Comparison of ENCODE assay signal across 10 cellular contexts in genomic region chr11:47189100-47189834, GRCh38. TPM values are rescaled to one million over a fixed set of nuclear protein-coding genes. Genes with fewer than 3 reads are reported as not detected.
A peak's percentile ranks its signal among the peaks of the same experiment; 100 is the strongest.
DNase-seq lines count a peak whose midpoint lies in the region; ATAC-seq and TF ChIP-seq lines count a peak whose summit lies in the region.
"Had no signal": no experiment of that assay in that cellular context is flagged by ENCODE, and none has a peak within 500 bp of the region (broad histone marks: within the 10 kb centered on the region; RNA-seq: fewer than 3 reads in every experiment).

No MANE protein-coding gene starts in this region.

- no peak overlapping the region for H2BK5ac ChIP-seq in neuronal stem cell (ENCODE audit: low read length)

- H2BK12ac ChIP-seq in neuronal stem cell (ENCODE audit: low read length), result no peak overlapping the region

- no peak overlapping the region for H3K4me2 ChIP-seq in neuronal stem cell (ENCODE audit: insufficient read depth, low read length, poor library complexity, severe bottlenecking)

- no peak overlapping the region for H3K4ac ChIP-seq in neuronal stem cell (ENCODE audit: low read length)

- H3K9ac ChIP-seq in neuronal stem cell (ENCODE audit: low read depth, low read length, poor library complexity), result no peak overlapping the region

- H3K18ac ChIP-seq in neuronal stem cell (ENCODE audit: low read length), result no peak overlapping the region

- no peaks in the 10 kb centered on the region for H3K79me1 ChIP-seq in neuronal stem cell (ENCODE audit: low read depth, low read length)

- H3K27me3 ChIP-seq in prostate gland (replicated peaks; ENCODE audit: insufficient read depth) (no peaks in the 10 kb centered on the region), neuronal stem cell (ENCODE audit: control insufficient read depth in 3 of 3, insufficient read depth in 3 of 3, low read depth in 1 of 3, low read length in 3 of 3) (peaks cover 5 to 44% (median 39%) of the 10 kb centered on the region in 3 experiments)

- H3K4me1 ChIP-seq in prostate gland (replicated peaks) (peaks cover 7% of the 10 kb centered on the region), neuronal stem cell (ENCODE audit: control insufficient read depth in 2 of 2, insufficient read depth in 1 of 2, low read depth in 1 of 2, low read length in 2 of 2) (peaks cover 9 to 14% of the 10 kb centered on the region in 2 donors)

- no peak overlapping the region for H2AK5ac ChIP-seq in neuronal stem cell (ENCODE audit: low read depth, low read length)

- no peak overlapping the region for H2BK15ac ChIP-seq in neuronal stem cell (ENCODE audit: low read length)

- H4K8ac ChIP-seq in neuronal stem cell (ENCODE audit: low read depth, low read length), result no peak overlapping the region

- no peak overlapping the region for H3K23ac ChIP-seq in neuronal stem cell (ENCODE audit: low read depth, low read length, poor library complexity)

- DNase-seq in ELR (ENCODE audit: low read depth) (peak; percentile 83), RKO (ENCODE audit: low spot score) (peak; percentile 66), fibroblast of mammary gland (ENCODE audit: low read depth) (peak; percentile 84), prostate gland (ENCODE audit: low spot score) (peak; percentile 36), neuronal stem cell (ENCODE audit: low spot score) (no peak), iPS-NIHi7 (ENCODE audit: extremely low spot score) (no peak)
- no peak for DNase-seq in stimulated activated CD4-positive, alpha-beta T cell treated with anti-CD3 and anti-CD28 coated beads, Interleukin-4, amount 100 ng/mL, for 24 hours
- DNase-seq: activated CD8-positive, alpha-beta T cell treated with anti-CD3 and anti-CD28 coated beads, Interleukin-2, amount 10 ng/mL, durations not matched to agents 7 days and 5 days; colonic mucosa had no signal

- no peak for ATAC-seq in HG03108 (IDR thresholded peaks at IDR 0.05; ENCODE audit: unreplicated experiment)
- ATAC-seq: activated CD8-positive, alpha-beta T cell treated with anti-CD3 and anti-CD28 coated beads, Interleukin-2, amount 10 ng/mL, durations not matched to agents 7 days and 5 days had no signal

- H3K27ac ChIP-seq in prostate gland (peak overlapping the region in 1 of 2 donors; percentile 41), neuronal stem cell (replicated peaks; ENCODE audit: low read length) (no peak overlapping the region)
- H3K27ac ChIP-seq: colonic mucosa had no signal

- no peaks in the 10 kb centered on the region for H3K9me3 ChIP-seq in prostate gland
- no peaks in the 10 kb centered on the region for H3K9me3 ChIP-seq in neuronal stem cell (replicated peaks in 1 of 2; ENCODE audit: control insufficient read depth in 2 of 2, insufficient read depth in 1 of 2, low read depth in 1 of 2, low read length in 2 of 2)
- H3K9me3 ChIP-seq: colonic mucosa had no signal

- TF ChIP-seq CTCF in fibroblast of mammary gland (conservative IDR thresholded peaks at IDR 0.05; ENCODE audit: control insufficient read depth, insufficient read depth, low read depth, low read length) (no peak), prostate gland (IDR thresholded peaks at IDR 0.05) (no peak)

- no peak overlapping the region for H4K91ac ChIP-seq in neuronal stem cell (ENCODE audit: low read depth, low read length, poor library complexity)

- no peak overlapping the region for H3K4me3 ChIP-seq in fibroblast of mammary gland (ENCODE audit: control insufficient read depth, low read depth, low read length)
- no peak overlapping the region for H3K4me3 ChIP-seq in prostate gland
- H3K4me3 ChIP-seq in neuronal stem cell (ENCODE audit: low read length in 2 of 2), result no peak overlapping the region
- H3K4me3 ChIP-seq: colonic mucosa had no signal

- intact Hi-C loops in prostate gland (cut with DNase I), result no loop called here

- H3K36me3 ChIP-seq in prostate gland (no peaks in the 10 kb centered on the region), neuronal stem cell (replicated peaks in 1 of 2; ENCODE audit: control insufficient read depth in 2 of 2, insufficient read depth in 2 of 2, low read length in 2 of 2) (no peaks in the 10 kb centered on the region)
- H3K36me3 ChIP-seq: colonic mucosa had no signal

- no peak overlapping the region for H3K14ac ChIP-seq in neuronal stem cell (ENCODE audit: low read length)

- TF ChIP-seq POLR2A in prostate gland (IDR thresholded peaks at IDR 0.05), result no peak

- WGBS in prostate gland, result 53% methylated on average over 11 of the region's 11 CpGs
- WGBS in neuronal stem cell (ENCODE audit: extremely low coverage in 2 of 2, insufficient read length in 2 of 2, insufficient replicate concordance in 1 of 2), 2 donors, result no CpG with 5 or more reads among the region's 11 CpGs

- H2AFZ ChIP-seq in neuronal stem cell (ENCODE audit: low read length), result no peak overlapping the region

- H2BK120ac ChIP-seq in neuronal stem cell (ENCODE audit: low read depth, low read length), result no peak overlapping the region

RNA-seq across cellular contexts. Expression of gene PACSIN3, which starts 3.0 kb away (rescaled TPM):
- total RNA-seq in prostate gland, result 10 to 100 TPM; 38.3 to 92.3 TPM
- polyA plus RNA-seq in neuronal stem cell (2013, experiment 1 of 2), result 5.1 TPM
- polyA plus RNA-seq in neuronal stem cell (2013, experiment 2 of 2), result 5.5 TPM

RNA-seq across cellular contexts. Expression of gene ARFGAP2, which starts 12.6 kb away (rescaled TPM):
- total RNA-seq in prostate gland, result 100 to 1,000 TPM; 111 to 146 TPM
- 43.5 TPM for polyA plus RNA-seq in neuronal stem cell (2013, experiment 1 of 2)
- polyA plus RNA-seq in neuronal stem cell (2013, experiment 2 of 2), result 44.2 TPM

RNA-seq across cellular contexts. Expression of gene DDB2, which starts 25.5 kb away (rescaled TPM):
- total RNA-seq in prostate gland, result 10 to 100 TPM; 27.4 to 41.3 TPM
- 96.5 TPM for polyA plus RNA-seq in neuronal stem cell (2013, experiment 1 of 2)
- polyA plus RNA-seq in neuronal stem cell (2013, experiment 2 of 2), result 91.1 TPM

RNA-seq across cellular contexts. Expression of gene ACP2, which starts 59.3 kb away (rescaled TPM):
- total RNA-seq in prostate gland, result 100 to 1,000 TPM in 1 of 2 donors, 10 to 100 TPM in 1; 94.6 to 104 TPM
- 14.9 TPM for polyA plus RNA-seq in neuronal stem cell (2013, experiment 1 of 2)
- 16.5 TPM for polyA plus RNA-seq in neuronal stem cell (2013, experiment 2 of 2)

Comparison
In these comparisons a context has a peak if more than half of its experiments do, and no peak if none do; other contexts are left out.
1. DNase-seq: peak in ELR (single experiment), RKO (single experiment), fibroblast of mammary gland (single experiment) and prostate gland (single experiment); none in neuronal stem cell (single experiment), stimulated activated CD4-positive, alpha-beta T cell treated with anti-CD3 and anti-CD28 coated beads, Interleukin-4, amount 100 ng/mL, for 24 hours (single experiment) and iPS-NIHi7 (single experiment).